1 cellular context compared by ENCODE assay signal in genomic region chr20:32483351-32484220, GRCh38.
TF ChIP-seq lines count a peak whose summit lies in the region.

No MANE protein-coding gene starts in this region.

TF ChIP-seq in HepG2, 621 proteins besides CTCF, POLR2A, EP300 and RAD21 (continued from another document and continues in another):
- TF ChIP-seq ZNF280B (CRISPR knock-in tag; IDR thresholded peaks at IDR 0.05; ENCODE audit: borderline replicate concordance) (peak; percentile 84), ZNF138 (CRISPR knock-in tag; IDR thresholded peaks at IDR 0.05; ENCODE audit: low read depth) (no peak), HNRNPLL (IDR thresholded peaks at IDR 0.05; ENCODE audit: low read depth, low read length, poor library complexity, severe bottlenecking) (peak; percentile 21), ZNF207 (IDR thresholded peaks at IDR 0.05; ENCODE audit: borderline replicate concordance) (no peak), HOXA3 (CRISPR knock-in tag; IDR thresholded peaks at IDR 0.05) (peak; percentile 61), KMT2B (CRISPR knock-in tag; IDR thresholded peaks at IDR 0.05) (peak; percentile 70), GPBP1L1 (CRISPR knock-in tag; IDR thresholded peaks at IDR 0.05) (no peak), ZNF562 (CRISPR knock-in tag; IDR thresholded peaks at IDR 0.05; ENCODE audit: borderline replicate concordance) (no peak), ZNF7 (CRISPR knock-in tag; IDR thresholded peaks at IDR 0.05) (no peak), ZNF329 (CRISPR knock-in tag; IDR thresholded peaks at IDR 0.05; ENCODE audit: low read depth) (peak; percentile 42; the same call in 1 of the 2 replicates), RERE (CRISPR knock-in tag; IDR thresholded peaks at IDR 0.05; ENCODE audit: low read depth) (no peak), TEAD3 (CRISPR knock-in tag; optimal IDR thresholded peaks at IDR 0.05; ENCODE audit: borderline replicate concordance) (peak; percentile 53), ELF3 (CRISPR knock-in tag; IDR thresholded peaks at IDR 0.05) (peak; percentile 48; the same call in 1 of the 2 replicates), HIC2 (CRISPR knock-in tag; IDR thresholded peaks at IDR 0.05; ENCODE audit: low read depth) (peak; percentile 60), TP53 (CRISPR knock-in tag; conservative IDR thresholded peaks at IDR 0.05) (0 out of 2 replicates have a peak, but pooled peaks have one; percentile 40), FOSL2 (CRISPR knock-in tag; IDR thresholded peaks at IDR 0.05) (peak; percentile 44), NKX3-1 (CRISPR knock-in tag; IDR thresholded peaks at IDR 0.05) (peak; percentile 29; the same call in 1 of the 2 replicates), ATRX (CRISPR knock-in tag; IDR thresholded peaks at IDR 0.05; ENCODE audit: borderline replicate concordance) (no peak), ZNF224 (CRISPR knock-in tag; IDR thresholded peaks at IDR 0.05) (no peak), KLF15 (CRISPR knock-in tag; IDR thresholded peaks at IDR 0.05; ENCODE audit: borderline replicate concordance) (peak; percentile 84), UBTF (CRISPR knock-in tag; IDR thresholded peaks at IDR 0.05) (peak; percentile 58), PPARG (CRISPR knock-in tag; conservative IDR thresholded peaks at IDR 0.05) (0 out of 2 replicates have a peak, but pooled peaks have one; percentile 35), U2AF1 (optimal IDR thresholded peaks at IDR 0.05; ENCODE audit: low read depth, low read length) (no peak), PRDM15 (CRISPR knock-in tag; IDR thresholded peaks at IDR 0.05) (no peak), HOXA5 (CRISPR knock-in tag; IDR thresholded peaks at IDR 0.05) (peak; percentile 45; the same call in 1 of the 2 replicates), MIER2 (CRISPR knock-in tag; IDR thresholded peaks at IDR 0.05) (0 out of 2 replicates have a peak, but pooled peaks have one; percentile 15), U2AF2 (IDR thresholded peaks at IDR 0.05; ENCODE audit: low read depth, low read length) (no peak), DNMT1 (CRISPR knock-in tag; IDR thresholded peaks at IDR 0.05) (no peak; the same call in 1 of the 2 replicates), ZFY (CRISPR knock-in tag; IDR thresholded peaks at IDR 0.05) (peak; percentile 27; the same call in 1 of the 2 replicates), ELF4 (CRISPR knock-in tag; IDR thresholded peaks at IDR 0.05; ENCODE audit: borderline replicate concordance) (no peak), PREB (CRISPR knock-in tag; IDR thresholded peaks at IDR 0.05) (no peak), SAFB2 (CRISPR knock-in tag; IDR thresholded peaks at IDR 0.05; ENCODE audit: borderline replicate concordance, low read depth) (peak; percentile 40), TSC22D2 (CRISPR knock-in tag; IDR thresholded peaks at IDR 0.05; ENCODE audit: borderline replicate concordance) (peak; percentile 54; the same call in 1 of the 2 replicates), ZFP36L1 (CRISPR knock-in tag; IDR thresholded peaks at IDR 0.05) (no peak), ZNF704 (CRISPR knock-in tag; IDR thresholded peaks at IDR 0.05; ENCODE audit: borderline replicate concordance) (no peak), KAT7 (CRISPR knock-in tag; IDR thresholded peaks at IDR 0.05; ENCODE audit: borderline replicate concordance) (0 out of 2 replicates have a peak, but pooled peaks have one; percentile 71), NFIC (IDR thresholded peaks at IDR 0.05; ENCODE audit: low read length) (no peak), ZNF550 (CRISPR knock-in tag; IDR thresholded peaks at IDR 0.05; ENCODE audit: borderline replicate concordance) (0 out of 2 replicates have a peak, but pooled peaks have one; percentile 73), FOXO4 (CRISPR knock-in tag; conservative IDR thresholded peaks at IDR 0.05) (no peak), YY1 (IDR thresholded peaks at IDR 0.05; ENCODE audit: insufficient read depth, insufficient replicate concordance, low read depth, low read length) (peak; percentile 36), ZNF761 (CRISPR knock-in tag; conservative IDR thresholded peaks at IDR 0.05) (no peak; the same call in 1 of the 2 replicates), ZNF264 (CRISPR knock-in tag; IDR thresholded peaks at IDR 0.05) (peak; percentile 41; the same call in 1 of the 2 replicates)
